Comparison of ENCODE assay signal across 26 cellular contexts in the genomic region with DNA sequence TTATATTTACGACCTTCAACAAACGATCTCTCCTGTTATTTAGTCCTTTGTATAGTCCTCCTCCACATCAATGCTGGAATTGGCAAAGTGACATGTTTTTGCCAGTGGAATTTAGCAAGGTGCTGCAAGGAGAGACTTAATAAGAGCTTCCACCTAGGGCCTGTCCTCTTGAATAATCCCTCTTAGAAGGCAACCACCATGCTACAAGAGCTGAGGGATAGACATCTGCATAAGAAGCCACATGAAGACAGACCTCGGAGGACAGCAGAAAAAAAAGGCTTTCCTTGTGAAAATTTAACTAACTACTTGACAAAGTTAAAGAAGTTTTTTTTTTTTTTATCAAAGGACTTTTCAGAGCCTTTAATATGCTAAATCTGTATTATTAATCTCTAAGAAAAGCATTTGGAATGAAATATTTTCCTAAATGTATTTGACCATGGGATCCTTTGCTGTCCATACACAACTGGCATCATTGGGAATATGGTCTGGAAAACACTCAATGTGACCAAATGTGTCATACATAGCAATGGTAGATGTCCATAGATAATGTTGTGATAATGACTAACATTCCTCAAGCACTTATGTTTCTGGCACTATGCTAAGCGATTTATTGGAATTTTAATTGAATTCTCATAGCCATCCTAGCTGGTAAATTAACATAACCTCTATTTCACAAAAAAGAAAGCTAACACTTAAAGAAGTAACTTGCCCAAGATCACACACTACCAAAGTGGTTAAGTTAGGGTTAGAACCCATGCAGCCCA. TPM values are rescaled to one million over a fixed set of nuclear protein-coding genes. Genes with fewer than 3 reads are reported as not detected.
A peak's percentile ranks its signal among the peaks of the same experiment; 100 is the strongest.
DNase-seq lines count a peak whose midpoint lies in the region; ATAC-seq and TF ChIP-seq lines count a peak whose summit lies in the region.
"Had no signal": no experiment of that assay in that cellular context is flagged by ENCODE, and none has a peak within 500 bp of the region (broad histone marks: within the 10 kb centered on the region; RNA-seq: fewer than 3 reads in every experiment).

No MANE protein-coding gene starts in this region.

- intact Hi-C loops in mammary epithelial cell (cut with micrococcal nuclease) (no loop called here), breast epithelium (cut with DNase I; ENCODE audit: low total_unique reads) (no loop called here)

- H4K20me1 ChIP-seq in mammary epithelial cell (ENCODE audit: insufficient read depth, low read length): no peaks in the 10 kb centered on the region

- no peaks in the 10 kb centered on the region for H3K27me3 Mint-ChIP-seq in WTC11 (ENCODE audit: low read depth)
- H3K27me3 Mint-ChIP-seq: memory B cell, naive B cell had no signal

- H3K4me3 ChIP-seq in mammary epithelial cell (replicated peaks in 1 of 3; ENCODE audit: insufficient read depth in 1 of 3, low read depth in 2 of 3, low read length in 3 of 3): no peak overlapping the region
- H3K4me3 ChIP-seq in breast epithelium: no peak overlapping the region
- no peak overlapping the region for H3K4me3 ChIP-seq in HAP-1
- H3K4me3 ChIP-seq: adrenal gland, coronary artery, K562 had no signal

- WGBS in mammary epithelial cell (ENCODE audit: low coverage, missing lambda C conversion rate): 38% methylated on average over 4 of the region's 4 CpGs

- peaks cover 41% of the 10 kb centered on the region for H3K4me1 ChIP-seq in mammary epithelial cell (ENCODE audit: insufficient read depth, low read length)
- H3K4me1 ChIP-seq in breast epithelium: peaks cover 0 to 3% of the 10 kb centered on the region in 2 donors
- H3K4me1 ChIP-seq in HAP-1: peaks cover 62% of the 10 kb centered on the region

- H3K9ac ChIP-seq in mammary epithelial cell (ENCODE audit: insufficient read depth, low read length): no peak overlapping the region

- no peaks in the 10 kb centered on the region for H3K9me3 ChIP-seq in mammary epithelial cell (replicated peaks; ENCODE audit: insufficient read depth, low read length)
- no peaks in the 10 kb centered on the region for H3K9me3 ChIP-seq in breast epithelium
- H3K9me3 ChIP-seq in HAP-1: no peaks in the 10 kb centered on the region
- H3K9me3 ChIP-seq: adrenal gland had no signal

- H3K27ac ChIP-seq in mammary epithelial cell (ENCODE audit: insufficient read depth, low read depth, low read length) (no peak overlapping the region), breast epithelium (no peak overlapping the region)
- H3K27ac ChIP-seq: adrenal gland, coronary artery had no signal

- no peaks in the 10 kb centered on the region for H3K36me3 Mint-ChIP-seq in WTC11
- H3K36me3 Mint-ChIP-seq: CD14-positive monocyte had no signal

- H2AFZ ChIP-seq in mammary epithelial cell (ENCODE audit: low read depth, low read length): no peak overlapping the region

- CTCF ChIA-PET in mammary epithelial cell (lab: Charles Lee; ENCODE audit: low non-redundant PET): no interaction called here
- CTCF ChIA-PET in WTC11 (lab: Charles Lee): interaction anchor here (0.5 to 1.2 kb wide), 3 partner anchors 11 to 85 kb away, joined by 3 to 4 read pairs (median 3); no protein-coding TSS in a partner anchor

- in situ Hi-C loops in mammary epithelial cell (cut with MboI; ENCODE audit: low sequenced_read_pairs in 2 of 2) (no loop called here), HAP-1 (cut with MboI; ENCODE audit: low sequenced_read_pairs) (no loop called here)

- H3K27ac Mint-ChIP-seq in WTC11: peak overlapping the region; percentile 66; the same call in 1 of the 2 replicates
- H3K27ac Mint-ChIP-seq: CD14-positive monocyte, endodermal cell, memory B cell had no signal

- no peak for TF ChIP-seq POLR2A in breast epithelium (IDR thresholded peaks at IDR 0.05)

- no TSS peak for BruUV-seq in mammary epithelial cell (replicated peaks; lab: Mats Ljungman, UMichigan)

- peak overlapping the region; percentile 20; the same call in 1 of the 2 replicates for H3K4me3 Mint-ChIP-seq in WTC11
- H3K4me3 Mint-ChIP-seq: CD14-positive monocyte, endodermal cell, memory B cell had no signal

- dilution Hi-C loops in mammary epithelial cell (cut with HindIII; ENCODE audit: low sequenced_read_pairs): no loop called here

- DNase-seq in mammary epithelial cell: no peak
- no peak for DNase-seq in breast epithelium (ENCODE audit: low spot score in 2 of 2)
- DNase-seq in HAP-1 (ENCODE audit: low spot score in 2 of 2): peak; percentile 30 to 63
- no peak for DNase-seq in WTC11 (ENCODE audit: low spot score)
- no peak for DNase-seq in NCI-H510A (lab: John Stamatoyannopoulos, UW)
- DNase-seq: activated CD4-positive, alpha-beta T cell treated with anti-CD3 and anti-CD28 coated beads, Interleukin-2, amount 50 U/mL, for 1 hour; activated T-cell treated with anti-CD3 and anti-CD28 coated beads for 4 hours; adrenal gland; endodermal cell; GOT3; MV-4-11; naive B cell; NCI-H1694; NCI-H748 treated with DMSO at 0.1 percent for 48 hours; occipital lobe; OCI-M1; Right ventricle myocardium superior; stimulated activated CD4-positive, alpha-beta T cell treated with anti-CD3 and anti-CD28 coated beads, Interleukin-4, amount 100 ng/mL, for 24 hours; stimulated activated naive CD4-positive, alpha-beta T cell treated with Interleukin-2 at 50 U/mL for 16 hours had no signal

- H3K4me1 Mint-ChIP-seq in WTC11: peaks cover 70% of the 10 kb centered on the region

- H3K27me3 ChIP-seq in mammary epithelial cell (ENCODE audit: insufficient read depth, low read length) (no peaks in the 10 kb centered on the region), breast epithelium (no peaks in the 10 kb centered on the region), HAP-1 (ENCODE audit: low read depth) (no peaks in the 10 kb centered on the region)
- H3K27me3 ChIP-seq: adrenal gland had no signal

- peaks cover 89% of the 10 kb centered on the region for H3K79me2 ChIP-seq in mammary epithelial cell (ENCODE audit: insufficient read depth, low read length)

- TF ChIP-seq CTCF in mammary epithelial cell (conservative IDR thresholded peaks at IDR 0.05 in 1 of 2, IDR thresholded peaks at IDR 0.05 in 1 of 2; ENCODE audit: extremely low read depth in 1 of 2, insufficient read depth in 1 of 2, low read depth in 1 of 2, low read length in 2 of 2) (no peak), breast epithelium (IDR thresholded peaks at IDR 0.05) (no peak), WTC11 (IDR thresholded peaks at IDR 0.05) (no peak)

- ATAC-seq in WTC11 (peak; percentile 65), GM18868 (IDR thresholded peaks at IDR 0.05; ENCODE audit: unreplicated experiment) (no peak), HG03432 (IDR thresholded peaks at IDR 0.05; ENCODE audit: unreplicated experiment) (no peak), esophagus mucosa (no peak)
- ATAC-seq: K562 had no signal

- no peaks in the 10 kb centered on the region for H3K36me3 ChIP-seq in mammary epithelial cell (ENCODE audit: insufficient read depth, low read length)
- H3K36me3 ChIP-seq in breast epithelium: no peaks in the 10 kb centered on the region
- H3K36me3 ChIP-seq in HAP-1 (replicated peaks): no peaks in the 10 kb centered on the region
- H3K36me3 ChIP-seq: adrenal gland had no signal

- peak overlapping the region; percentile 3 for H3K4me2 ChIP-seq in mammary epithelial cell (ENCODE audit: insufficient read depth, low read depth, low read length)

- no peaks in the 10 kb centered on the region for H3K9me3 Mint-ChIP-seq in WTC11
- H3K9me3 Mint-ChIP-seq: CD14-positive monocyte, endodermal cell, memory B cell, naive B cell had no signal

- POLR2A ChIA-PET in WTC11 (lab: Charles Lee): interaction anchor here (0.7 to 0.9 kb wide), 2 partner anchors 9 to 275 kb away, joined by 3 read pairs; no protein-coding TSS in a partner anchor

TF ChIP-seq in WTC11, 78 proteins besides CTCF, POLR2A, EP300 and RAD21 (continues in another document):
- TF ChIP-seq SOX15 (CRISPR knock-in tag; IDR thresholded peaks at IDR 0.05) (no peak), PRRX2 (CRISPR knock-in tag; IDR thresholded peaks at IDR 0.05) (no peak), ZNF423 (CRISPR knock-in tag; IDR thresholded peaks at IDR 0.05) (no peak), FOXK1 (CRISPR knock-in tag; IDR thresholded peaks at IDR 0.05) (no peak), TEAD1 (CRISPR knock-in tag; IDR thresholded peaks at IDR 0.05) (no peak)
- TF ChIP-seq, protein P1, sequence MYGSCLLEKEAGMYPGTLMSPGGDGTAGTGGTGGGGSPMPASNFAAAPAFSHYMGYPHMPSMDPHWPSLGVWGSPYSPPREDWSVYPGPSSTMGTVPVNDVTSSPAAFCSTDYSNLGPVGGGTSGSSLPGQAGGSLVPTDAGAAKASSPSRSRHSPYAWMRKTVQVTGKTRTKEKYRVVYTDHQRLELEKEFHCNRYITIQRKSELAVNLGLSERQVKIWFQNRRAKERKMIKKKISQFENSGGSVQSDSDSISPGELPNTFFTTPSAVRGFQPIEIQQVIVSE (CRISPR knock-in tag; IDR thresholded peaks at IDR 0.05; ENCODE audit: borderline replicate concordance): no peak
- TF ChIP-seq, protein P2, sequence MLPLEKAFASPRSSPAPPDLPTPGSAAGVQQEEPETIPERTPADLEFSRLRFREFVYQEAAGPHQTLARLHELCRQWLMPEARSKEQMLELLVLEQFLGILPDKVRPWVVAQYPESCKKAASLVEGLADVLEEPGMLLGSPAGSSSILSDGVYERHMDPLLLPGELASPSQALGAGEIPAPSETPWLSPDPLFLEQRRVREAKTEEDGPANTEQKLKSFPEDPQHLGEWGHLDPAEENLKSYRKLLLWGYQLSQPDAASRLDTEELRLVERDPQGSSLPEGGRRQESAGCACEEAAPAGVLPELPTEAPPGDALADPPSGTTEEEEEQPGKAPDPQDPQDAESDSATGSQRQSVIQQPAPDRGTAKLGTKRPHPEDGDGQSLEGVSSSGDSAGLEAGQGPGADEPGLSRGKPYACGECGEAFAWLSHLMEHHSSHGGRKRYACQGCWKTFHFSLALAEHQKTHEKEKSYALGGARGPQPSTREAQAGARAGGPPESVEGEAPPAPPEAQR (CRISPR knock-in tag; IDR thresholded peaks at IDR 0.05): no peak

RNA-seq across cellular contexts. Expression of a gene that starts 13.2 kb away (rescaled TPM):
- total RNA-seq in mammary epithelial cell (10 to 100 TPM; 40.5 to 72.5 TPM), breast epithelium (10 to 100 TPM; 43.8 to 64.6 (median 50.4) TPM), WTC11 (2021) (114 to 125 TPM (median 116 TPM) in 3 replicates), esophagus mucosa (44.2 TPM)
- polyA plus RNA-seq in mammary epithelial cell: 40.1 TPM
- 56.3 TPM for polyA minus RNA-seq in mammary epithelial cell

Comparison
In these comparisons a context has a peak if more than half of its experiments do, and no peak if none do; other contexts are left out.
1. DNase-seq: peak in HAP-1 (2 of 2); none in mammary epithelial cell (single experiment), breast epithelium (0 of 2), WTC11 (single experiment) and NCI-H510A (single experiment).